Comparison of ENCODE assay signal across 1 cellular context in genomic region chr2:201058914-201059313, GRCh38.
TF ChIP-seq lines count a peak whose summit lies in the region.

No MANE protein-coding gene starts in this region.

TF ChIP-seq in K562, 482 proteins besides CTCF, POLR2A, EP300 and RAD21:
- TF ChIP-seq SIX5 (IDR thresholded peaks at IDR 0.05; ENCODE audit: borderline replicate concordance in 1 of 2, insufficient read depth in 1 of 2, low read depth in 1 of 2, low read length in 2 of 2) (no peak), ZNF707 (CRISPR knock-in tag; conservative IDR thresholded peaks at IDR 0.05) (no peak), PKNOX1 (IDR thresholded peaks at IDR 0.05) (peak; percentile 42; the same call in 1 of the 2 replicates), POLR2AphosphoS5 (IDR thresholded peaks at IDR 0.05; ENCODE audit: control insufficient read depth, insufficient read depth, low read depth, low read length) (0 out of 2 replicates have a peak, but pooled peaks have one; percentile 25), CBFA2T3 (IDR thresholded peaks at IDR 0.05) (peak; percentile 49; the same call in 1 of the 2 replicates), HMBOX1 (IDR thresholded peaks at IDR 0.05) (peak; percentile 36; the same call in 1 of the 2 replicates), CBX3 (IDR thresholded peaks at IDR 0.05; ENCODE audit: borderline replicate concordance in 1 of 2, low read length in 2 of 2) (0 out of 3 replicates have a peak, but pooled peaks of 1 of the 2 experiments have one; percentile 16)
